In the genomic region with DNA sequence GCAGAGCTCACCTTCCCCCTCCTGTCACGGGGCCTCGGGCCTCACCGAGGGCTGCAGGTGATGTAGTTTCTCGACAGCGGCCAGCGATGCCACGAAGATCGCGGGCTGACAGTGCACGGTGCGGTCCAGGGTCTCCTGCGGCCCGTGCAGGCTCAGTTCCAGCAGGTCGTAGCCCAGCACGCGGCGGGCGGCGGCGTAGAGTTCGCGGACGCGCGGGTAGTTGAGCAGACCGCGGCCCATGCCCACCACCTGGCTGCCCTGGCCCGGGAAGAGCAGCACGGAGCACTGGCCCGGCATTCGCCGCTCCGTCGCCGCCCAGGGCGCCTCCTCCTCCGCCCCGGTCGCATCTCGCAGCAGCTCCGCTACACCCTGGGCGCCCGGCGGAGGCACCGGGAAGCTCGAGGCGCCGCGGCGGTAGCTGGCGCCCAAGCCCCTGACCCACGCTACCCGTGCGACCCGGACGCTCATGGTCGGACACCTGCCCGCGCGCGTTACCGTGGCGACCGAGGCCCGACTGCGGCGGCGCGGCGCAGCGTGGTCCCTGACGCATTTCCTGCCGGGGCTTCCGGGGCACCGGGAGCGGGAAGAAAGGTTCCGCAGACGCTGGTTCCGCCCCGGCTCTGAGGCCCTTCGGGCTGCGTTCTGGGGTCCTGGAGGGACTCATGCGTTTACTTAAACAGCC, we compare ENCODE assay signal across 1 cellular context.
A peak's percentile ranks its signal among the peaks of the same experiment; 100 is the strongest.
TF ChIP-seq lines count a peak whose summit lies in the region.

A gene with protein sequence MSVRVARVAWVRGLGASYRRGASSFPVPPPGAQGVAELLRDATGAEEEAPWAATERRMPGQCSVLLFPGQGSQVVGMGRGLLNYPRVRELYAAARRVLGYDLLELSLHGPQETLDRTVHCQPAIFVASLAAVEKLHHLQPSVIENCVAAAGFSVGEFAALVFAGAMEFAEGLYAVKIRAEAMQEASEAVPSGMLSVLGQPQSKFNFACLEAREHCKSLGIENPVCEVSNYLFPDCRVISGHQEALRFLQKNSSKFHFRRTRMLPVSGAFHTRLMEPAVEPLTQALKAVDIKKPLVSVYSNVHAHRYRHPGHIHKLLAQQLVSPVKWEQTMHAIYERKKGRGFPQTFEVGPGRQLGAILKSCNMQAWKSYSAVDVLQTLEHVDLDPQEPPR (minus strand): TSS at position 518 of the 682 bp plus-strand sequence. CDS start 50 bp downstream, at position 468.

TF ChIP-seq in HEK293, 187 proteins besides CTCF, POLR2A, EP300 and RAD21 (continued from another document and continues in another):
- TF ChIP-seq, protein P1, sequence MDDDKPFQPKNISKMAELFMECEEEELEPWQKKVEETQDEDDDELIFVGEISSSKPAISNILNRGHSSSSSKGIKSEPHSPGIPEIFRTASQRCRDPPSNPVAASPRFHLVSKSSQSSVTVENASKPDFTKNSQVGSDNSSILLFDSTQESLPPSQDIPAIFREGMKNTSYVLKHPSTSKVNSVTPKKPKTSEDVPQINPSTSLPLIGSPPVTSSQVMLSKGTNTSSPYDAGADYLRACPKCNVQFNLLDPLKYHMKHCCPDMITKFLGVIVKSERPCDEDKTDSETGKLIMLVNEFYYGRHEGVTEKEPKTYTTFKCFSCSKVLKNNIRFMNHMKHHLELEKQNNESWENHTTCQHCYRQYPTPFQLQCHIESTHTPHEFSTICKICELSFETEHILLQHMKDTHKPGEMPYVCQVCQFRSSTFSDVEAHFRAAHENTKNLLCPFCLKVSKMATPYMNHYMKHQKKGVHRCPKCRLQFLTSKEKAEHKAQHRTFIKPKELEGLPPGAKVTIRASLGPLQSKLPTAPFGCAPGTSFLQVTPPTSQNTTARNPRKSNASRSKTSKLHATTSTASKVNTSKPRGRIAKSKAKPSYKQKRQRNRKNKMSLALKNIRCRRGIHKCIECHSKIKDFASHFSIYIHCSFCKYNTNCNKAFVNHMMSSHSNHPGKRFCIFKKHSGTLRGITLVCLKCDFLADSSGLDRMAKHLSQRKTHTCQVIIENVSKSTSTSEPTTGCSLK (tag by site-specific recombination; IDR thresholded peaks at IDR 0.05): no peak
- TF ChIP-seq SP2 (tag by site-specific recombination; IDR thresholded peaks at IDR 0.05) (peak; percentile 60), SALL2 (tag by site-specific recombination; IDR thresholded peaks at IDR 0.05; ENCODE audit: borderline replicate concordance) (peak; percentile 34; the same call in 1 of the 2 replicates), ZNF433 (tag by site-specific recombination; IDR thresholded peaks at IDR 0.05; ENCODE audit: low read depth) (no peak), ZNF146 (tag by site-specific recombination; IDR thresholded peaks at IDR 0.05) (no peak), ZNF394 (tag by site-specific recombination; IDR thresholded peaks at IDR 0.05; ENCODE audit: borderline replicate concordance) (0 out of 2 replicates have a peak, but pooled peaks have one; percentile 35), ZNF341 (tag by site-specific recombination; IDR thresholded peaks at IDR 0.05; ENCODE audit: low read depth) (peak; percentile 81), GFI1B (tag by site-specific recombination; IDR thresholded peaks at IDR 0.05) (no peak), ZNF530 (tag by site-specific recombination; IDR thresholded peaks at IDR 0.05; ENCODE audit: low read depth) (no peak), ZNF16 (tag by site-specific recombination; IDR thresholded peaks at IDR 0.05; ENCODE audit: low read depth) (no peak), ZBTB17 (tag by site-specific recombination; IDR thresholded peaks at IDR 0.05) (0 out of 2 replicates have a peak, but pooled peaks have one; percentile 19), ZNF223 (tag by site-specific recombination; IDR thresholded peaks at IDR 0.05) (no peak), ZNF174 (tag by site-specific recombination; IDR thresholded peaks at IDR 0.05) (no peak), ZNF837 (tag by site-specific recombination; IDR thresholded peaks at IDR 0.05) (no peak), ZNF214 (tag by site-specific recombination; IDR thresholded peaks at IDR 0.05; ENCODE audit: borderline replicate concordance) (no peak), SCRT1 (tag by site-specific recombination; IDR thresholded peaks at IDR 0.05; ENCODE audit: borderline replicate concordance) (no peak), ZNF19 (tag by site-specific recombination; IDR thresholded peaks at IDR 0.05; ENCODE audit: low read depth) (no peak), ZNF404 (tag by site-specific recombination; IDR thresholded peaks at IDR 0.05) (no peak), ZNF10 (tag by site-specific recombination; IDR thresholded peaks at IDR 0.05) (no peak), ZNF555 (tag by site-specific recombination; conservative IDR thresholded peaks at IDR 0.05) (no peak), ZNF776 (tag by site-specific recombination; IDR thresholded peaks at IDR 0.05; ENCODE audit: borderline replicate concordance) (no peak), ZFP69B (tag by site-specific recombination; IDR thresholded peaks at IDR 0.05) (peak; percentile 47; the same call in 1 of the 2 replicates), BCL11B (tag by site-specific recombination; IDR thresholded peaks at IDR 0.05; ENCODE audit: low read depth) (no peak), ZNF221 (tag by site-specific recombination; IDR thresholded peaks at IDR 0.05; ENCODE audit: borderline replicate concordance) (no peak), RBAK (tag by site-specific recombination; IDR thresholded peaks at IDR 0.05) (no peak), ZNF654 (tag by site-specific recombination; IDR thresholded peaks at IDR 0.05; ENCODE audit: low read depth) (no peak), ZSCAN16 (tag by site-specific recombination; IDR thresholded peaks at IDR 0.05) (no peak), ZEB2 (tag by site-specific recombination; IDR thresholded peaks at IDR 0.05) (peak; percentile 70; the same call in 1 of the 2 replicates), ZNF549 (tag by site-specific recombination; IDR thresholded peaks at IDR 0.05) (no peak), ZNF23 (tag by site-specific recombination; IDR thresholded peaks at IDR 0.05; ENCODE audit: borderline replicate concordance) (no peak), SP7 (tag by site-specific recombination; IDR thresholded peaks at IDR 0.05) (peak; percentile 64), OVOL3 (tag by site-specific recombination; IDR thresholded peaks at IDR 0.05) (0 out of 2 replicates have a peak, but pooled peaks have one; percentile 59), ZNF211 (tag by site-specific recombination; IDR thresholded peaks at IDR 0.05; ENCODE audit: low read depth) (no peak)
- TF ChIP-seq, protein P2, sequence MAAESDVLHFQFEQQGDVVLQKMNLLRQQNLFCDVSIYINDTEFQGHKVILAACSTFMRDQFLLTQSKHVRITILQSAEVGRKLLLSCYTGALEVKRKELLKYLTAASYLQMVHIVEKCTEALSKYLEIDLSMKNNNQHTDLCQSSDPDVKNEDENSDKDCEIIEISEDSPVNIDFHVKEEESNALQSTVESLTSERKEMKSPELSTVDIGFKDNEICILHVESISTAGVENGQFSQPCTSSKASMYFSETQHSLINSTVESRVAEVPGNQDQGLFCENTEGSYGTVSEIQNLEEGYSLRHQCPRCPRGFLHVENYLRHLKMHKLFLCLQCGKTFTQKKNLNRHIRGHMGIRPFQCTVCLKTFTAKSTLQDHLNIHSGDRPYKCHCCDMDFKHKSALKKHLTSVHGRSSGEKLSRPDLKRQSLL (tag by site-specific recombination; IDR thresholded peaks at IDR 0.05): peak; percentile 42; the same call in 1 of the 2 replicates
- TF ChIP-seq, protein P3, sequence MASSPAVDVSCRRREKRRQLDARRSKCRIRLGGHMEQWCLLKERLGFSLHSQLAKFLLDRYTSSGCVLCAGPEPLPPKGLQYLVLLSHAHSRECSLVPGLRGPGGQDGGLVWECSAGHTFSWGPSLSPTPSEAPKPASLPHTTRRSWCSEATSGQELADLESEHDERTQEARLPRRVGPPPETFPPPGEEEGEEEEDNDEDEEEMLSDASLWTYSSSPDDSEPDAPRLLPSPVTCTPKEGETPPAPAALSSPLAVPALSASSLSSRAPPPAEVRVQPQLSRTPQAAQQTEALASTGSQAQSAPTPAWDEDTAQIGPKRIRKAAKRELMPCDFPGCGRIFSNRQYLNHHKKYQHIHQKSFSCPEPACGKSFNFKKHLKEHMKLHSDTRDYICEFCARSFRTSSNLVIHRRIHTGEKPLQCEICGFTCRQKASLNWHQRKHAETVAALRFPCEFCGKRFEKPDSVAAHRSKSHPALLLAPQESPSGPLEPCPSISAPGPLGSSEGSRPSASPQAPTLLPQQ (tag by site-specific recombination; IDR thresholded peaks at IDR 0.05): peak; percentile 82
- TF ChIP-seq, protein P4, sequence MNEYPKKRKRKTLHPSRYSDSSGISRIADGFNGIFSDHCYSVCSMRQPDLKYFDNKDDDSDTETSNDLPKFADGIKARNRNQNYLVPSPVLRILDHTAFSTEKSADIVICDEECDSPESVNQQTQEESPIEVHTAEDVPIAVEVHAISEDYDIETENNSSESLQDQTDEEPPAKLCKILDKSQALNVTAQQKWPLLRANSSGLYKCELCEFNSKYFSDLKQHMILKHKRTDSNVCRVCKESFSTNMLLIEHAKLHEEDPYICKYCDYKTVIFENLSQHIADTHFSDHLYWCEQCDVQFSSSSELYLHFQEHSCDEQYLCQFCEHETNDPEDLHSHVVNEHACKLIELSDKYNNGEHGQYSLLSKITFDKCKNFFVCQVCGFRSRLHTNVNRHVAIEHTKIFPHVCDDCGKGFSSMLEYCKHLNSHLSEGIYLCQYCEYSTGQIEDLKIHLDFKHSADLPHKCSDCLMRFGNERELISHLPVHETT (tag by site-specific recombination; IDR thresholded peaks at IDR 0.05): peak; percentile 59; the same call in 1 of the 2 replicates
- TF ChIP-seq, protein P5, sequence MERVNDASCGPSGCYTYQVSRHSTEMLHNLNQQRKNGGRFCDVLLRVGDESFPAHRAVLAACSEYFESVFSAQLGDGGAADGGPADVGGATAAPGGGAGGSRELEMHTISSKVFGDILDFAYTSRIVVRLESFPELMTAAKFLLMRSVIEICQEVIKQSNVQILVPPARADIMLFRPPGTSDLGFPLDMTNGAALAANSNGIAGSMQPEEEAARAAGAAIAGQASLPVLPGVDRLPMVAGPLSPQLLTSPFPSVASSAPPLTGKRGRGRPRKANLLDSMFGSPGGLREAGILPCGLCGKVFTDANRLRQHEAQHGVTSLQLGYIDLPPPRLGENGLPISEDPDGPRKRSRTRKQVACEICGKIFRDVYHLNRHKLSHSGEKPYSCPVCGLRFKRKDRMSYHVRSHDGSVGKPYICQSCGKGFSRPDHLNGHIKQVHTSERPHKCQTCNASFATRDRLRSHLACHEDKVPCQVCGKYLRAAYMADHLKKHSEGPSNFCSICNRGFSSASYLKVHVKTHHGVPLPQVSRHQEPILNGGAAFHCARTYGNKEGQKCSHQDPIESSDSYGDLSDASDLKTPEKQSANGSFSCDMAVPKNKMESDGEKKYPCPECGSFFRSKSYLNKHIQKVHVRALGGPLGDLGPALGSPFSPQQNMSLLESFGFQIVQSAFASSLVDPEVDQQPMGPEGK (tag by site-specific recombination; IDR thresholded peaks at IDR 0.05): no peak
- TF ChIP-seq, protein P6, sequence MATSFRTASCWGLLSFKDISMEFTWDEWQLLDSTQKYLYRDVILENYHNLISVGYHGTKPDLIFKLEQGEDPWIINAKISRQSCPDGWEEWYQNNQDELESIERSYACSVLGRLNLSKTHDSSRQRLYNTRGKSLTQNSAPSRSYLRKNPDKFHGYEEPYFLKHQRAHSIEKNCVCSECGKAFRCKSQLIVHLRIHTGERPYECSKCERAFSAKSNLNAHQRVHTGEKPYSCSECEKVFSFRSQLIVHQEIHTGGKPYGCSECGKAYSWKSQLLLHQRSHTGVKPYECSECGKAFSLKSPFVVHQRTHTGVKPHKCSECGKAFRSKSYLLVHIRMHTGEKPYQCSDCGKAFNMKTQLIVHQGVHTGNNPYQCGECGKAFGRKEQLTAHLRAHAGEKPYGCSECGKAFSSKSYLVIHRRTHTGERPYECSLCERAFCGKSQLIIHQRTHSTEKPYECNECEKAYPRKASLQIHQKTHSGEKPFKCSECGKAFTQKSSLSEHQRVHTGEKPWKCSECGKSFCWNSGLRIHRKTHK (tag by site-specific recombination; IDR thresholded peaks at IDR 0.05): no peak
- TF ChIP-seq, protein P7, sequence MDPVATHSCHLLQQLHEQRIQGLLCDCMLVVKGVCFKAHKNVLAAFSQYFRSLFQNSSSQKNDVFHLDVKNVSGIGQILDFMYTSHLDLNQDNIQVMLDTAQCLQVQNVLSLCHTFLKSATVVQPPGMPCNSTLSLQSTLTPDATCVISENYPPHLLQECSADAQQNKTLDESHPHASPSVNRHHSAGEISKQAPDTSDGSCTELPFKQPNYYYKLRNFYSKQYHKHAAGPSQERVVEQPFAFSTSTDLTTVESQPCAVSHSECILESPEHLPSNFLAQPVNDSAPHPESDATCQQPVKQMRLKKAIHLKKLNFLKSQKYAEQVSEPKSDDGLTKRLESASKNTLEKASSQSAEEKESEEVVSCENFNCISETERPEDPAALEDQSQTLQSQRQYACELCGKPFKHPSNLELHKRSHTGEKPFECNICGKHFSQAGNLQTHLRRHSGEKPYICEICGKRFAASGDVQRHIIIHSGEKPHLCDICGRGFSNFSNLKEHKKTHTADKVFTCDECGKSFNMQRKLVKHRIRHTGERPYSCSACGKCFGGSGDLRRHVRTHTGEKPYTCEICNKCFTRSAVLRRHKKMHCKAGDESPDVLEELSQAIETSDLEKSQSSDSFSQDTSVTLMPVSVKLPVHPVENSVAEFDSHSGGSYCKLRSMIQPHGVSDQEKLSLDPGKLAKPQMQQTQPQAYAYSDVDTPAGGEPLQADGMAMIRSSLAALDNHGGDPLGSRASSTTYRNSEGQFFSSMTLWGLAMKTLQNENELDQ (tag by site-specific recombination; IDR thresholded peaks at IDR 0.05; ENCODE audit: low read depth): no peak
- TF ChIP-seq, protein P8, sequence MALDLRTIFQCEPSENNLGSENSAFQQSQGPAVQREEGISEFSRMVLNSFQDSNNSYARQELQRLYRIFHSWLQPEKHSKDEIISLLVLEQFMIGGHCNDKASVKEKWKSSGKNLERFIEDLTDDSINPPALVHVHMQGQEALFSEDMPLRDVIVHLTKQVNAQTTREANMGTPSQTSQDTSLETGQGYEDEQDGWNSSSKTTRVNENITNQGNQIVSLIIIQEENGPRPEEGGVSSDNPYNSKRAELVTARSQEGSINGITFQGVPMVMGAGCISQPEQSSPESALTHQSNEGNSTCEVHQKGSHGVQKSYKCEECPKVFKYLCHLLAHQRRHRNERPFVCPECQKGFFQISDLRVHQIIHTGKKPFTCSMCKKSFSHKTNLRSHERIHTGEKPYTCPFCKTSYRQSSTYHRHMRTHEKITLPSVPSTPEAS (tag by site-specific recombination; IDR thresholded peaks at IDR 0.05): no peak
- TF ChIP-seq, protein P9, sequence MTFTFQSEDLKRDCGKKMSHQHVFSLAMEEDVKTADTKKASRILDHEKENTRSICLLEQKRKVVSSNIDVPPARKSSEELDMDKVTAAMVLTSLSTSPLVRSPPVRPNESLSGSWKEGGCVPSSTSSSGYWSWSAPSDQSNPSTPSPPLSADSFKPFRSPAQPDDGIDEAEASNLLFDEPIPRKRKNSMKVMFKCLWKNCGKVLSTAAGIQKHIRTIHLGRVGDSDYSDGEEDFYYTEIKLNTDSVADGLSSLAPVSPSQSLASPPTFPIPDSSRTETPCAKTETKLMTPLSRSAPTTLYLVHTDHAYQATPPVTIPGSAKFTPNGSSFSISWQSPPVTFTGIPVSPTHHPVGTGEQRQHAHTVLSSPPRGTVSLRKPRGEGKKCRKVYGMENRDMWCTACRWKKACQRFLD (tag by site-specific recombination; IDR thresholded peaks at IDR 0.05): no peak
- TF ChIP-seq, protein P10, sequence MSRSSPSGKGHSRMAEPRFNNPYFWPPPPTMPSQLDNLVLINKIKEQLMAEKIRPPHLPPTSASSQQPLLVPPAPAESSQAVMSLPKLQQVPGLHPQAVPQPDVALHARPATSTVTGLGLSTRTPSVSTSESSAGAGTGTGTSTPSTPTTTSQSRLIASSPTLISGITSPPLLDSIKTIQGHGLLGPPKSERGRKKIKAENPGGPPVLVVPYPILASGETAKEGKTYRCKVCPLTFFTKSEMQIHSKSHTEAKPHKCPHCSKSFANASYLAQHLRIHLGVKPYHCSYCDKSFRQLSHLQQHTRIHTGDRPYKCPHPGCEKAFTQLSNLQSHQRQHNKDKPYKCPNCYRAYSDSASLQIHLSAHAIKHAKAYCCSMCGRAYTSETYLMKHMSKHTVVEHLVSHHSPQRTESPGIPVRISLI (tag by site-specific recombination; IDR thresholded peaks at IDR 0.05): no peak
